Comparison of ENCODE assay signal across 8 cellular contexts in the genomic region with DNA sequence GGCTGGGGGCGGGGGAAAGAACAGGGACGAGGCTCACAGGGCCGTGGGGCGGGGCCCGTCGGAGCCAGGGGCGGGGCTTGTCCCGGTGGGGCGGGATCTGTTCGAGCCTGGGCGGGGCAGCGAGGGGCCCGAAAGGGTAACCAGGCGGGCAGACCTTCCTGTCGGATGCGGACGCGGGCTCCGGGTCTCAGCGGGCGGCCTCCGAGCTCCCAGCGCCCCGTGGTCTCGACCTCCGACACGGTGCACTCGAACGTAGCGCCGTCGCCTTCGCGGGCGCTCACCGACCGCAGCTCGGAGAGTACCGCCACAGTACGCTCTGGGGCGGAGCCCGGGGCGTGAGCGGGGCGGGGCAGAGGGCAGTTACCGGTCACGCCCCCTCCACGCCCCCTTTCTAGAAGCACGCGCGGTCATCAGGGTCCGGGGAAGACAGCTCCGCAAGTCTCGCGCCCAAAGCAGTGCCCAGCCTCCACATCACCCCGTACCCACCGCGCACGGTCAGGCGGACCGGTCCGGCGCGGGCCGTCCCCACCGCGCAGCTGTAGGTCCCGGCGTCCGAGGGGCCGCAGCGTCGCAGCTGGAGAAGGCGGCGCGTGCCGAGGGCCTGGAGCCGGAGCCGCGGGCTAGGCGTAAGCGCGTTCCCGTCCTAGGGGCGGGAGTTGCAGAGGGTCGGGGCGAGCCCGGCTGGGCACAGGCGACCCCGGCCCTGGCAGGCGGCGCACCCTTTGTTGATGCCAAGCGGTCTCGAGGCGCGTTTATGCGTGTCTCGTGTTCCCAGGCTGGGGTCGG. TPM values are rescaled to one million over a fixed set of nuclear protein-coding genes. Genes with fewer than 3 reads are reported as not detected.
DNase-seq lines count a peak whose midpoint lies in the region; ATAC-seq, FAIRE-seq and TF ChIP-seq lines count a peak whose summit lies in the region.

No MANE protein-coding gene starts in this region.

- peaks cover 13% of the 10 kb centered on the region for H3K4me1 ChIP-seq in mucosa of descending colon (ENCODE audit: low read depth)

- no peak for TF ChIP-seq CTCF in epithelial cell of esophagus (IDR thresholded peaks at IDR 0.05; ENCODE audit: insufficient read depth, low read depth, low read length, missing control alignments)
- TF ChIP-seq CTCF in mucosa of descending colon (IDR thresholded peaks at IDR 0.05) = no peak

- DNase-seq in Ammon's horn (ENCODE audit: low spot score) (peak; percentile 91), GM19239 (ENCODE audit: insufficient read length, low spot score) (peak; percentile 96), NCI-H82 treated with DMSO at 0.1 percent for 48 hours (lab: John Stamatoyannopoulos, UW; ENCODE audit: unreplicated experiment) (peak; percentile 69), activated T-cell treated with anti-CD3 and anti-CD28 coated beads for 1 hour (ENCODE audit: low read depth) (peak; percentile 75), epithelial cell of esophagus (ENCODE audit: low read depth) (peak; percentile 88), mucosa of descending colon (peak; percentile 84 to 94 (median 90))
- DNase-seq in stimulated activated CD8-positive, alpha-beta memory T cell treated with anti-CD3 and anti-CD28 coated beads, Interleukin-15, amount 100 ng/mL, for 48 hours (ENCODE audit: low read depth in 2 of 2) = peak; percentile 59 to 70

- intact Hi-C loops in mucosa of descending colon (cut with DNase I, micrococcal nuclease) = no loop called here

- peak; percentile 57 for FAIRE-seq in GM19239 (lab: Jason Lieb, UNC)

- H3K4me3 ChIP-seq in epithelial cell of esophagus (ENCODE audit: low read length) (peak overlapping the region; percentile 55), mucosa of descending colon (no peak overlapping the region)

- H3K9me3 ChIP-seq in mucosa of descending colon = no peaks in the 10 kb centered on the region

- ATAC-seq in HG03354 (IDR thresholded peaks at IDR 0.05; ENCODE audit: poor library complexity, severe bottlenecking, unreplicated experiment) (peak; percentile 93), mucosa of descending colon (peak; percentile 95)

- no peaks in the 10 kb centered on the region for H3K36me3 ChIP-seq in mucosa of descending colon (ENCODE audit: low read depth)

RNA-seq across cellular contexts. Expression of a gene that starts 8.7 kb away (rescaled TPM):
- total RNA-seq in mucosa of descending colon = 1 to 10 TPM in 2 of 3 donors, under 1 TPM in 1; 0.69 to 2.7 (median 2.7) TPM

RNA-seq across cellular contexts. Expression of a gene that starts 9.0 kb away (rescaled TPM):
- total RNA-seq in mucosa of descending colon = 10 to 100 TPM; 19.4 to 25.9 (median 20.5) TPM

RNA-seq across cellular contexts. Expression of a gene that starts 18.8 kb away (rescaled TPM):
- 10 to 100 TPM in 2 of 3 donors, 1 to 10 TPM in 1; 7.6 to 53.0 (median 12.6) TPM for total RNA-seq in mucosa of descending colon

RNA-seq across cellular contexts. Expression of a gene that starts 19.5 kb away (rescaled TPM):
- under 1 TPM in 1 of 3 donors, not detected in 2; 0.19 TPM for total RNA-seq in mucosa of descending colon

RNA-seq across cellular contexts. Expression of a gene that starts 38.3 kb away (rescaled TPM):
- total RNA-seq in mucosa of descending colon = under 1 TPM in 1 of 3 donors, not detected in 2; 0.09 TPM
